In the genomic region with DNA sequence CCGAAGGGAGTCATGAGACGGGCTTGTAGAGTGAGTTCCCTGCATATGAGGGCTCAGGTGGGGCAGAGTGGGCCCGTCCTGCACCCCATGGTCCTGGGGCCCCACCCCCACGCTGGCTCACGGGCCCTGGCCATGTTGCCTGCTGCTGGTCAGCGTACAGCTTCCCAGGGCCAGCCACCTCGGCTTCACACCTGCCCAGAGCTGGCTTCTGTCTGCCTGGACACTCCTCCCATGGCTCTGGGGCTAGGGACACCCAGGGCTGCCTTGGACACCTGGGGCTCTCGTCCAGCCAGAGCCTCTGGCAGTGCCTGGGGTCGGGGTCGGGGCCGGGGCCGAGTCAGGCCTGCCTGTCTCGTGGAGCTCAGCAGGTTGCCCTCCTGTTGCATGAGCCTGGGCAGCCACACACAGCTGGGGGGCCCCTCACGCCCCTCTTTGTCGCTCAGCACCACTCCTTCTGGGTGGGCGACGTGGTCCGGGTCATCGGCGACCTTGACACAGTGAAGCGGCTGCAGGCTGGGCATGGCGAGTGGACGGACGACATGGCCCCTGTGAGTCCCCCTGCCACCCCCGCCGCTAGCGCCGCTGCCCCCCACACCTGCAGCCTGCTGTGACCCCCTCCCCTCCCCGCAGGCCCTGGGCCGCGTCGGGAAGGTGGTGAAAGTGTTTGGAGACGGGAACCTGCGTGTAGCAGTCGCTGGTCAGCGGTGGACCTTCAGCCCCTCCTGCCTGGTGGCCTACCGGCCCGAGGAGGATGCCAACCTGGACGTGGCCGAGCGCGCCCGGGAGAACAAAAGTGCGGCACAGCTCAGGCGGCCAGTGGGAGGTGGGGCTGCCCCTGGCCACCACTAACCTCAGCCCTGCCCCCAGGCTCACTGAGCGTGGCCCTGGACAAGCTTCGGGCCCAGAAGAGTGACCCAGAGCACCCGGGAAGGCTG, we compare ENCODE assay signal across 1 cellular context.
TF ChIP-seq lines count a peak whose summit lies in the region.

No MANE protein-coding gene starts in this region.

TF ChIP-seq in HCT116, 20 proteins besides CTCF, POLR2A, EP300 and RAD21:
- no peak for TF ChIP-seq MAX (IDR thresholded peaks at IDR 0.05)
- TF ChIP-seq POLR2AphosphoS5 (IDR thresholded peaks at IDR 0.05; ENCODE audit: low read depth, low read length), result no peak
- no peak for TF ChIP-seq SP1 (IDR thresholded peaks at IDR 0.05; ENCODE audit: low read depth)
- TF ChIP-seq EGR1 (IDR thresholded peaks at IDR 0.05; ENCODE audit: low read depth), result no peak
- no peak for TF ChIP-seq ZNF274 (IDR thresholded peaks at IDR 0.05; ENCODE audit: low read depth, low read length)
- TF ChIP-seq TCF7L2 (IDR thresholded peaks at IDR 0.05; ENCODE audit: borderline replicate concordance, extremely low read depth, insufficient read depth, insufficient read length), result no peak
- no peak for TF ChIP-seq JUND (IDR thresholded peaks at IDR 0.05)
- TF ChIP-seq CBX3 (IDR thresholded peaks at IDR 0.05; ENCODE audit: low read depth), result no peak
- TF ChIP-seq, protein P1, sequence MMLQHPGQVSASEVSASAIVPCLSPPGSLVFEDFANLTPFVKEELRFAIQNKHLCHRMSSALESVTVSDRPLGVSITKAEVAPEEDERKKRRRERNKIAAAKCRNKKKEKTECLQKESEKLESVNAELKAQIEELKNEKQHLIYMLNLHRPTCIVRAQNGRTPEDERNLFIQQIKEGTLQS (IDR thresholded peaks at IDR 0.05), result no peak
- TF ChIP-seq EZH2 (IDR thresholded peaks at IDR 0.05), result no peak
- no peak for TF ChIP-seq SIN3A (IDR thresholded peaks at IDR 0.05; ENCODE audit: low read depth)
- TF ChIP-seq REST (IDR thresholded peaks at IDR 0.05; ENCODE audit: low read depth), result no peak
- TF ChIP-seq CEBPB (IDR thresholded peaks at IDR 0.05; ENCODE audit: low read depth), result no peak
- TF ChIP-seq YY1 (IDR thresholded peaks at IDR 0.05; ENCODE audit: extremely low read depth, insufficient replicate concordance, low read depth, low read length), result no peak
- TF ChIP-seq, protein P2, sequence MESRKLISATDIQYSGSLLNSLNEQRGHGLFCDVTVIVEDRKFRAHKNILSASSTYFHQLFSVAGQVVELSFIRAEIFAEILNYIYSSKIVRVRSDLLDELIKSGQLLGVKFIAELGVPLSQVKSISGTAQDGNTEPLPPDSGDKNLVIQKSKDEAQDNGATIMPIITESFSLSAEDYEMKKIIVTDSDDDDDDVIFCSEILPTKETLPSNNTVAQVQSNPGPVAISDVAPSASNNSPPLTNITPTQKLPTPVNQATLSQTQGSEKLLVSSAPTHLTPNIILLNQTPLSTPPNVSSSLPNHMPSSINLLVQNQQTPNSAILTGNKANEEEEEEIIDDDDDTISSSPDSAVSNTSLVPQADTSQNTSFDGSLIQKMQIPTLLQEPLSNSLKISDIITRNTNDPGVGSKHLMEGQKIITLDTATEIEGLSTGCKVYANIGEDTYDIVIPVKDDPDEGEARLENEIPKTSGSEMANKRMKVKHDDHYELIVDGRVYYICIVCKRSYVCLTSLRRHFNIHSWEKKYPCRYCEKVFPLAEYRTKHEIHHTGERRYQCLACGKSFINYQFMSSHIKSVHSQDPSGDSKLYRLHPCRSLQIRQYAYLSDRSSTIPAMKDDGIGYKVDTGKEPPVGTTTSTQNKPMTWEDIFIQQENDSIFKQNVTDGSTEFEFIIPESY (IDR thresholded peaks at IDR 0.05; ENCODE audit: extremely low read depth, insufficient replicate concordance, low read length), result no peak
- TF ChIP-seq ELF1 (IDR thresholded peaks at IDR 0.05; ENCODE audit: borderline replicate concordance, low read depth), result no peak
- TF ChIP-seq ZFX (IDR thresholded peaks at IDR 0.05), result no peak
TF ChIP-seq in HCT116: peak in this region for 0.
